ENCODE assay signal across 8 cellular contexts in the genomic region with DNA sequence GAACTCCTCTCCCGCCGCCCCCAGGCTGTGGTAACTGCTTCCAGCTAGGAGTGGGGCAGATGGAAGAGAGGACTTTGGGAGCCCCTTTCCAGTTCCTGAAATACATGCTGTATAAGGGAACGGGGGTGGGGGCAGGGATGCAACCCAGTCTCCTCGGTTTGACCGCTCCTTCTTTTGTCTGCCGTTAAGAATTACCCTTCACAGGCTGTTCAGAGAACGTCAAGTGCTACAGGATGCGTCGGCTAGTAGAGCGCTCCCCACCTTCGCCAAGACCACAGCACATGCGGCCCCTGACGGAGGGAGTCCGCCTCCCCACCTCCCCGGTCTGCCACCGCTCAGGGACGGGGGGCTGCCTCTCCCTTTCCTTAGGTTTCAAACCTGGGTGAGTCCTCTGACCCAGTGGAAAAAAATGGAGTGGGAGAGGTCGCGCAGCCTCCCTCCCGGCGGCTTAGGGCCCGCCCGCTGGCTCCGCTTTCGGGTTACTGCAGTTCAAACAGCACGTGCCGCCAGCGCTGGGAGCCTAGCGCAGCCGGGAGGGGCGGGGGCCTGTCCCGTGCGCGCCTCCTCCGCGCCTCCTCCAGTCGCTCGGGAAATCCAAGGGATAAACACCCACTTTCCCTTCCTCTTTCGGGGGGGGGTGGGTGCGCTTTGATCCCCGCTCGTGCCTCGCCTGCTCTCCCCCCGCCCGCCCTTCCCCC. TPM values are rescaled to one million over a fixed set of nuclear protein-coding genes. Genes with fewer than 3 reads are reported as not detected.
DNase-seq lines count a peak whose midpoint lies in the region; ATAC-seq, FAIRE-seq and TF ChIP-seq lines count a peak whose summit lies in the region.
"Had no signal": no experiment of that assay in that cellular context is flagged by ENCODE, and none has a peak within 500 bp of the region (broad histone marks: within the 10 kb centered on the region; RNA-seq: fewer than 3 reads in every experiment).

No MANE protein-coding gene starts in this region.

- no peaks in the 10 kb centered on the region for H3K9me3 Mint-ChIP-seq in activated naive CD8-positive, alpha-beta T cell treated with anti-CD3 and anti-CD28 coated beads, Interleukin-2, amount 50 U/mL, for 24 hours

- H4K91ac ChIP-seq in IMR-90 (ENCODE audit: insufficient read depth, low read depth, low read length) = no peak overlapping the region

- intact Hi-C loops in IMR-90 (cut with micrococcal nuclease) = no loop called here
- intact Hi-C loops in HepG2 (cut with micrococcal nuclease; ENCODE audit: unreplicated experiment) = no loop called here
- intact Hi-C loops in stomach (cut with DNase I; ENCODE audit: low total_unique reads) = no loop called here

- no peak overlapping the region for H2AK5ac ChIP-seq in IMR-90 (ENCODE audit: low read depth, low read length)

- H3K4me3 Mint-ChIP-seq in activated naive CD8-positive, alpha-beta T cell treated with anti-CD3 and anti-CD28 coated beads, Interleukin-2, amount 50 U/mL, for 24 hours = no peak overlapping the region

- H2BK120ac ChIP-seq in IMR-90 (ENCODE audit: low read depth, low read length) = no peak overlapping the region

- H4K5ac ChIP-seq in IMR-90 (ENCODE audit: low read depth, low read length) = no peak overlapping the region

- H2BK15ac ChIP-seq in IMR-90 (ENCODE audit: low read depth, low read length) = no peak overlapping the region

- TF ChIP-seq POLR2A in IMR-90 (IDR thresholded peaks at IDR 0.05; ENCODE audit: low read depth, low read length) (no peak), HepG2 (IDR thresholded peaks at IDR 0.05; ENCODE audit: insufficient read depth in 1 of 2, low read depth in 2 of 2, low read length in 2 of 2) (no peak), stomach (IDR thresholded peaks at IDR 0.05) (no peak)

- DNase-seq in IMR-90 (peak; percentile 13), dermis blood vessel endothelial cell (peak; percentile 46), HepG2 (ENCODE audit: low spot score) (no peak), stomach (peak; percentile 67), NCI-H748 treated with DMSO at 0.1 percent for 48 hours (lab: John Stamatoyannopoulos, UW) (no peak)
- no peak for DNase-seq in activated naive CD8-positive, alpha-beta T cell treated with anti-CD3 and anti-CD28 coated beads, Interleukin-2, amount 50 U/mL, for 24 hours

- FAIRE-seq in HepG2 (lab: Jason Lieb, UNC) = no peak
- FAIRE-seq: urothelium cell line had no signal

- CTCF ChIA-PET in IMR-90 (lab: Yijun Ruan, JAX) (no interaction called here), HepG2 (lab: Yijun Ruan, JAX; ENCODE audit: low intra/inter-chr PET ratio, low total read pairs) (no interaction called here)

- peaks cover 13% of the 10 kb centered on the region for H3K4me1 Mint-ChIP-seq in activated naive CD8-positive, alpha-beta T cell treated with anti-CD3 and anti-CD28 coated beads, Interleukin-2, amount 50 U/mL, for 24 hours

- no peaks in the 10 kb centered on the region for H3K36me3 Mint-ChIP-seq in activated naive CD8-positive, alpha-beta T cell treated with anti-CD3 and anti-CD28 coated beads, Interleukin-2, amount 50 U/mL, for 24 hours (ENCODE audit: low read depth)

- H2AK9ac ChIP-seq in IMR-90 (replicated peaks; ENCODE audit: low read depth, low read length, poor library complexity) = peak overlapping the region; percentile 37

- H3K9me3 ChIP-seq in IMR-90 (ENCODE audit: control insufficient read depth, insufficient read depth, low read length) = peaks cover 9% of the 10 kb centered on the region
- H3K9me3 ChIP-seq in HepG2 (ENCODE audit: low read length) = peaks cover 7% of the 10 kb centered on the region; the same call in 1 of the 2 replicates
- H3K9me3 ChIP-seq in stomach = peaks cover 0 to 14% (median 2%) of the 10 kb centered on the region in 4 donors

- no peak overlapping the region for H2BK20ac ChIP-seq in IMR-90 (ENCODE audit: low read depth, low read length)

- no peak overlapping the region for H3K4ac ChIP-seq in IMR-90 (ENCODE audit: low read depth, low read length)

- dilution Hi-C loops in IMR-90 (cut with HindIII; ENCODE audit: low sequenced_read_pairs, unreplicated experiment) = no loop called here

- H3K9ac ChIP-seq in IMR-90 (ENCODE audit: low read depth, low read length) (no peak overlapping the region), HepG2 (ENCODE audit: insufficient read depth, low read depth, low read length) (no peak overlapping the region)

- TF ChIP-seq RAD21 in IMR-90 (IDR thresholded peaks at IDR 0.05; ENCODE audit: low read length) (no peak), HepG2 (CRISPR knock-in tag; IDR thresholded peaks at IDR 0.05) (no peak)

- H3K4me3 ChIP-seq in IMR-90 (ENCODE audit: insufficient read depth, low read depth, low read length) (no peak overlapping the region; the same call in 1 of the 2 replicates), HepG2 (replicated peaks in 1 of 3; ENCODE audit: insufficient read depth in 1 of 3, low read depth in 2 of 3, low read length in 3 of 3) (no peak overlapping the region), stomach (peak overlapping the region; percentile 35 to 56 (median 40))

- no peak overlapping the region for H3K27ac Mint-ChIP-seq in activated naive CD8-positive, alpha-beta T cell treated with anti-CD3 and anti-CD28 coated beads, Interleukin-2, amount 50 U/mL, for 24 hours

- peaks cover 42% of the 10 kb centered on the region for H3K27me3 Mint-ChIP-seq in activated naive CD8-positive, alpha-beta T cell treated with anti-CD3 and anti-CD28 coated beads, Interleukin-2, amount 50 U/mL, for 24 hours

- peak overlapping the region; percentile 75; the same call in 1 of the 2 replicates for H3K4me2 ChIP-seq in IMR-90 (ENCODE audit: low read depth, low read length)
- no peak overlapping the region for H3K4me2 ChIP-seq in HepG2 (ENCODE audit: low read depth, low read length)

- H3K18ac ChIP-seq in IMR-90 (ENCODE audit: low read depth, low read length) = no peak overlapping the region; the same call in 1 of the 2 replicates

- H3K79me2 ChIP-seq in HepG2 (ENCODE audit: insufficient read depth, low read length) = no peaks in the 10 kb centered on the region

- H2AFZ ChIP-seq in IMR-90 (replicated peaks; ENCODE audit: low read length, poor library complexity) (peak overlapping the region; percentile 69), HepG2 (ENCODE audit: low read length) (no peak overlapping the region)

- no peak for TF ChIP-seq CTCF in IMR-90 (conservative IDR thresholded peaks at IDR 0.05; ENCODE audit: low read depth, low read length)
- TF ChIP-seq CTCF in HepG2 (CRISPR knock-in tag; IDR thresholded peaks at IDR 0.05) = no peak
- TF ChIP-seq CTCF in stomach (IDR thresholded peaks at IDR 0.05) = no peak

- H4K8ac ChIP-seq in IMR-90 (ENCODE audit: low read depth in 2 of 2, low read length in 2 of 2) = no peak overlapping the region

- 17% methylated on average over 1 of the region's 45 CpGs; no CpG with 5 or more reads in 1 of the 2 experiments for WGBS in IMR-90 (ENCODE audit: extremely low coverage in 2 of 2, insufficient read length in 1 of 2), 2 experiments
- 55% methylated on average over 44 of the region's 45 CpGs for WGBS in HepG2 (ENCODE audit: low lambda C conversion rate)
- whole genome bisulfite sequencing in stomach, 5 donors = 11 to 19% (median 14%) methylated on average over 36 to 45 of the region's 45 CpGs

- H3K36me3 ChIP-seq in IMR-90 (ENCODE audit: control insufficient read depth, insufficient read depth, low read length) (no peaks in the 10 kb centered on the region), HepG2 (replicated peaks in 1 of 2; ENCODE audit: control insufficient read depth in 1 of 2, insufficient read depth in 2 of 2, low read length in 2 of 2) (no peaks in the 10 kb centered on the region), stomach (no peaks in the 10 kb centered on the region)

- H3K56ac ChIP-seq in IMR-90 (ENCODE audit: extremely low read depth, insufficient read depth, low read length) = no peak overlapping the region

- H3K23ac ChIP-seq in IMR-90 (ENCODE audit: low read depth, low read length) = no peak overlapping the region

- ATAC-seq in IMR-90 (ENCODE audit: low read depth) (peak; percentile 74), HepG2 (no peak), HG03571 (IDR thresholded peaks at IDR 0.05; ENCODE audit: unreplicated experiment) (no peak)
- no peak for ATAC-seq in activated naive CD8-positive, alpha-beta T cell treated with anti-CD3 and anti-CD28 coated beads, Interleukin-2, amount 50 U/mL, for 24 hours

- H3K27ac ChIP-seq in IMR-90 (ENCODE audit: insufficient read depth, low read length) (no peak overlapping the region), HepG2 (ENCODE audit: extremely low read length, insufficient read depth, low read length) (no peak overlapping the region), stomach (peak overlapping the region in 1 of 5 donors; percentile 26)

- no peaks in the 10 kb centered on the region; the same call in 1 of the 2 replicates for H4K20me1 ChIP-seq in IMR-90 (ENCODE audit: insufficient read depth, low read length)
- H4K20me1 ChIP-seq in HepG2 (ENCODE audit: insufficient read depth, low read length) = peaks cover 6% of the 10 kb centered on the region; the same call in 1 of the 2 replicates

- H3K14ac ChIP-seq in IMR-90 (replicated peaks; ENCODE audit: low read depth, low read length) = no peak overlapping the region

- POLR2A ChIA-PET in IMR-90 (lab: Charles Lee; ENCODE audit: unreplicated experiment) (no interaction called here), HepG2 (lab: Yijun Ruan, JAX) (no interaction called here)

- no peak overlapping the region for H2BK5ac ChIP-seq in IMR-90 (ENCODE audit: low read depth, low read length, poor library complexity, severe bottlenecking)

- TF ChIP-seq EP300 in HepG2 (IDR thresholded peaks at IDR 0.05; ENCODE audit: low read depth in 2 of 2, low read length in 2 of 2) = no peak
- TF ChIP-seq EP300 in HepG2 (CRISPR knock-in tag; IDR thresholded peaks at IDR 0.05; ENCODE audit: borderline replicate concordance) = no peak
- TF ChIP-seq EP300 in stomach (IDR thresholded peaks at IDR 0.05) = no peak

- H3K27me3 ChIP-seq in IMR-90 (ENCODE audit: control insufficient read depth, insufficient read depth, low read length) = peaks cover 70% of the 10 kb centered on the region
- peaks cover 27 to 92% of the 10 kb centered on the region in 2 experiments for H3K27me3 ChIP-seq in HepG2 (ENCODE audit: control insufficient read depth in 1 of 2, insufficient read depth in 2 of 2, low read length in 2 of 2)
- peaks cover 33 to 58% (median 50%) of the 10 kb centered on the region in 3 donors for H3K27me3 ChIP-seq in stomach

- no peaks in the 10 kb centered on the region for H3K9me1 ChIP-seq in IMR-90 (ENCODE audit: insufficient read depth, low read length)

- H3K79me1 ChIP-seq in IMR-90 (ENCODE audit: low read depth in 1 of 2, low read length in 2 of 2) = no peaks in the 10 kb centered on the region

- H3K4me1 ChIP-seq in IMR-90 (ENCODE audit: control insufficient read depth, insufficient read depth, low read length) (peaks cover 4% of the 10 kb centered on the region; the same call in 1 of the 2 replicates), HepG2 (ENCODE audit: insufficient read depth, low read length) (peaks cover 32% of the 10 kb centered on the region), stomach (peaks cover 58 to 73% (median 70%) of the 10 kb centered on the region in 4 donors)

- no TSS peak for BruUV-seq in IMR-90 (replicated peaks; lab: Mats Ljungman, UMichigan)
- BruUV-seq in HepG2 (replicated peaks; lab: Mats Ljungman, UMichigan) = no TSS peak

- in situ Hi-C loops in IMR-90 (cut with MboI; ENCODE audit: low sequenced_read_pairs) = no loop called here
- in situ Hi-C loops in HepG2 (cut with HindIII; ENCODE audit: extremely low pct_ligation_motif_present, low pct_unique_long_range_greater_than_20kb) = loop anchor here (10.0 kb wide), 1 partner anchor 338 kb away; no protein-coding TSS in a partner anchor

RNA-seq across cellular contexts. Expression of a gene that starts 4.8 kb away (rescaled TPM):
- total RNA-seq in IMR-90 (2012; rRNA removed) (not detected in 2 replicates), dermis blood vessel endothelial cell (under 0.01 and 0.60 TPM in 2 replicates), HepG2 (2016; rRNA removed; fragmentation: Illumina TruSeq; extraction: Trizol) (0.06 and 0.07 TPM in 2 replicates), stomach (1 to 10 TPM in 2 of 5 donors, under 1 TPM in 1, not detected in 2; 0.45 to 2.4 (median 1.4) TPM)
- polyA plus RNA-seq in IMR-90 (2012; rRNA removed) (0.01 and 0.02 TPM in 2 replicates), HepG2 (2011; rRNA removed) (0.04 and 0.05 TPM in 2 replicates), stomach (1 to 10 TPM in 1 of 3 donors, under 1 TPM in 1, not detected in 1; 0.95 to 1.1 TPM)
- 0.03 TPM in 1 of 2 replicates, not detected in the other for polyA plus RNA-seq in IMR-90 (2012; cell fraction: cytosol; rRNA removed)
- 0.25 and 0.62 TPM in 2 replicates for polyA plus RNA-seq in IMR-90 (2012; cell fraction: nucleus; rRNA removed; ENCODE audit: low replicate concordance)
- not detected in 2 replicates for total RNA-seq in HepG2 (2016; cell fraction: cytosol; rRNA removed; fragmentation: Illumina TruSeq; extraction: Trizol; ENCODE audit: low read depth)
- total RNA-seq in HepG2 (2016; cell fraction: insoluble cytoplasmic fraction; rRNA removed; fragmentation: Illumina TruSeq; extraction: Trizol) = 0.32 TPM in 1 of 2 replicates, not detected in the other
- 0.09 TPM in 1 of 2 replicates, not detected in the other for total RNA-seq in HepG2 (2016; cell fraction: membrane; rRNA removed; fragmentation: Illumina TruSeq; extraction: Trizol)
- total RNA-seq in HepG2 (2016; cell fraction: nucleus; rRNA removed; fragmentation: Illumina TruSeq; extraction: Trizol) = 0.12 and 0.13 TPM in 2 replicates
- polyA plus RNA-seq in HepG2 (2011; cell fraction: cytosol; rRNA removed) = 0.03 and 0.09 TPM in 2 replicates
- 0.50 and 0.79 TPM in 2 replicates for polyA plus RNA-seq in HepG2 (2011; cell fraction: nucleus; rRNA removed)
- not detected in 2 replicates for polyA plus RNA-seq in HepG2 (2012)
- not detected in 2 replicates for polyA plus RNA-seq in HepG2 (2016; cell fraction: cytosol; fragmentation: Illumina TruSeq; extraction: Trizol; ENCODE audit: low read depth)
- polyA plus RNA-seq in HepG2 (2016; cell fraction: insoluble cytoplasmic fraction; fragmentation: Illumina TruSeq; extraction: Trizol; ENCODE audit: low read depth) = 0.05 and 0.11 TPM in 2 replicates
- 0.07 TPM in 1 of 2 replicates, not detected in the other for polyA plus RNA-seq in HepG2 (2016; cell fraction: membrane; fragmentation: Illumina TruSeq; extraction: Trizol; ENCODE audit: low read depth)
- 0.26 and 0.88 TPM in 2 replicates for polyA plus RNA-seq in HepG2 (2016; cell fraction: nucleus; fragmentation: Illumina TruSeq; extraction: Trizol; ENCODE audit: insufficient read depth, low read depth)
- polyA minus RNA-seq in HepG2 (2011; rRNA and poly(A)+ RNA removed; ENCODE audit: low replicate concordance) = 0.34 and 5.5 TPM in 2 replicates
- polyA minus RNA-seq in HepG2 (2011; cell fraction: cytosol; rRNA and poly(A)+ RNA removed) = 0.18 TPM in 1 of 2 replicates, not detected in the other
- 0.25 and 0.26 TPM in 2 replicates for polyA minus RNA-seq in HepG2 (2011; cell fraction: nucleus; rRNA and poly(A)+ RNA removed)

Comparison
In these comparisons a context has a peak if more than half of its experiments do, and no peak if none do; other contexts are left out.
1. DNase-seq: peak in IMR-90 (single experiment), dermis blood vessel endothelial cell (single experiment) and stomach (single experiment); none in HepG2 (single experiment), activated naive CD8-positive, alpha-beta T cell treated with anti-CD3 and anti-CD28 coated beads, Interleukin-2, amount 50 U/mL, for 24 hours (single experiment) and NCI-H748 treated with DMSO at 0.1 percent for 48 hours (single experiment).
2. H3K4me3 ChIP-seq: peak in stomach (4 of 4); none in IMR-90 (single experiment) and HepG2 (0 of 3).